In the genomic region with DNA sequence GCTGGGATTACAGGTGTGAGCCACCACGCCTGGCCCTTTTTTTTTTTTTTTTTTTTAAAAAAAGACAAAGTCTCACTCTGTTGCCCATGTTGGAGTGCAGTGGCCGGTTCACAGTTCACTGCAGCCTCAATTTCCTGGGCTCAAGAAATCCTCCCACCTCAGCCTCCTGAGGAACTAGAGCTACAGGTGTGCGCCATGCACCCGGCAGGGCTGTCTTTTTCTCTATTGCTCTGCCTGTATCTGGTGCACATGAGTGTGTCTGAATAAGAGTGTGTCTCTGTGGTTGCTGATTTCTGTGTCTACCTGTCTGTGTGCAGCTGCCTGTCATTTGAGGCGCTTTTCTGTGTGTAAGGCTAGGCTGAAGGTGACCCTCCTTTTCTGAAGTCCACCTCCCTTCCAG, we compare ENCODE assay signal across 8 cellular contexts. TPM values are rescaled to one million over a fixed set of nuclear protein-coding genes. Genes with fewer than 3 reads are reported as not detected.
DNase-seq lines count a peak whose midpoint lies in the region; FAIRE-seq and TF ChIP-seq lines count a peak whose summit lies in the region.

No MANE protein-coding gene starts in this region.

- H4K20me1 ChIP-seq in OCI-LY7 (ENCODE audit: insufficient read depth, low read length) = peaks cover 7% of the 10 kb centered on the region; the same call in 1 of the 2 replicates

- CTCF ChIA-PET in OCI-LY7 (lab: Charles Lee; ENCODE audit: unreplicated experiment) = no interaction called here

- peaks cover 9% of the 10 kb centered on the region for H3K36me3 ChIP-seq in OCI-LY7 (ENCODE audit: insufficient read depth, low read length)
- H3K36me3 ChIP-seq in esophagus squamous epithelium = peaks cover 0 to 18% (median 3%) of the 10 kb centered on the region in 3 donors
- H3K36me3 ChIP-seq in small intestine (ENCODE audit: control insufficient read depth in 2 of 2, insufficient read depth in 2 of 2, low read length in 2 of 2) = peaks cover 0 to 2% of the 10 kb centered on the region in 2 donors
- H3K36me3 ChIP-seq in testis (ENCODE audit: low read depth, missing control alignments) = no peaks in the 10 kb centered on the region

- H3K4me2 ChIP-seq in OCI-LY7 (ENCODE audit: low read length) = peak overlapping the region; percentile 69

- 66 to 73% methylated on average over 3 to 5 of the region's 5 CpGs for WGBS in esophagus squamous epithelium, 2 donors
- 46 to 68% (median 66%) methylated on average over 5 of the region's 5 CpGs for WGBS in small intestine, 3 donors
- 53 to 81% methylated on average over 5 of the region's 5 CpGs for WGBS in testis, 2 donors

- no peak for FAIRE-seq in small intestine (lab: Jason Lieb, UNC)

- TF ChIP-seq POLR2A in esophagus squamous epithelium (IDR thresholded peaks at IDR 0.05) (no peak), testis (IDR thresholded peaks at IDR 0.05) (no peak)

- no peaks in the 10 kb centered on the region for H3K9me2 ChIP-seq in OCI-LY7 (ENCODE audit: insufficient read depth, low read length)

- H2AFZ ChIP-seq in OCI-LY7 (ENCODE audit: low read length) = peak overlapping the region; percentile 62; the same call in 1 of the 2 replicates

- BruUV-seq in OCI-LY7 (replicated peaks; lab: Mats Ljungman, UMichigan) = no TSS peak

- peaks cover 25% of the 10 kb centered on the region for H3K79me2 ChIP-seq in OCI-LY7 (ENCODE audit: insufficient read depth, low read depth, low read length)

- DNase-seq in NCI-H2107 treated with DMSO at 0.1 percent for 48 hours (lab: John Stamatoyannopoulos, UW; ENCODE audit: unreplicated experiment) (peak; percentile 68), NCI-H2107 (lab: John Stamatoyannopoulos, UW) (no peak), OCI-LY7 (ENCODE audit: low spot score) (no peak), esophagus squamous epithelium (lab: John Stamatoyannopoulos, UW) (no peak), small intestine (no peak), SKM-1 (lab: John Stamatoyannopoulos, UW; ENCODE audit: unreplicated experiment) (no peak), testis (no peak), DMS153 (lab: John Stamatoyannopoulos, UW) (no peak)

- H3K4me3 ChIP-seq in OCI-LY7 (ENCODE audit: low read depth, low read length, poor library complexity, severe bottlenecking) (peak overlapping the region; percentile 38), esophagus squamous epithelium (no peak overlapping the region), small intestine (ENCODE audit: low read depth in 1 of 2, low read length in 2 of 2) (no peak overlapping the region), testis (no peak overlapping the region)

- TF ChIP-seq CTCF in OCI-LY7 (conservative IDR thresholded peaks at IDR 0.05; ENCODE audit: low read length) (no peak), esophagus squamous epithelium (IDR thresholded peaks at IDR 0.05) (no peak), testis (IDR thresholded peaks at IDR 0.05) (no peak)

- H3K27me3 ChIP-seq in esophagus squamous epithelium (no peaks in the 10 kb centered on the region), small intestine (ENCODE audit: control insufficient read depth in 2 of 2, insufficient read depth in 2 of 2, low read length in 2 of 2) (no peaks in the 10 kb centered on the region), testis (no peaks in the 10 kb centered on the region)

- POLR2A ChIA-PET in OCI-LY7 (lab: Charles Lee) = interaction anchor here (0.6 to 2.7 kb wide), 3 partner anchors 9 to 276 kb away, joined by 3 to 9 read pairs (median 4); partner anchors contain the start of genes NOSIP and PRRG2

- H3K27ac ChIP-seq in OCI-LY7 (ENCODE audit: low read depth, low read length, poor library complexity, severe bottlenecking) (peak overlapping the region; percentile 36), esophagus squamous epithelium (peak overlapping the region; percentile 86 to 97 (median 94)), small intestine (ENCODE audit: low read depth in 1 of 2, low read length in 1 of 2) (peak overlapping the region; percentile 2 to 54), testis (no peak overlapping the region)

- intact Hi-C loops in OCI-LY7 (cut with micrococcal nuclease; ENCODE audit: unreplicated experiment) (no loop called here), esophagus squamous epithelium (cut with DNase I) (no loop called here), testis (cut with DNase I; ENCODE audit: low total_unique reads) (no loop called here)

- H3K9me3 ChIP-seq in OCI-LY7 (ENCODE audit: low read length) (no peaks in the 10 kb centered on the region), esophagus squamous epithelium (no peaks in the 10 kb centered on the region), small intestine (ENCODE audit: control insufficient read depth, low read depth) (no peaks in the 10 kb centered on the region), testis (no peaks in the 10 kb centered on the region)

- H3K4me1 ChIP-seq in OCI-LY7 (ENCODE audit: insufficient read depth, low read length, poor library complexity, severe bottlenecking) (peaks cover 13% of the 10 kb centered on the region), esophagus squamous epithelium (peaks cover 13 to 43% (median 21%) of the 10 kb centered on the region in 3 donors), small intestine (ENCODE audit: control insufficient read depth in 2 of 2, insufficient read depth in 1 of 2, low read depth in 1 of 2, low read length in 1 of 2) (peaks cover 0 to 8% of the 10 kb centered on the region in 2 donors), testis (peaks cover 18% of the 10 kb centered on the region)

RNA-seq across cellular contexts. Expression of gene PRR12, which starts 1.6 kb away (rescaled TPM):
- 5.1 and 6.5 TPM in 2 replicates for total RNA-seq in OCI-LY7 (2014; rRNA removed; shearing (Covaris generic))
- 32.8 and 40.0 TPM in 2 replicates for total RNA-seq in OCI-LY7 (2022)
- total RNA-seq in esophagus squamous epithelium = 10 to 100 TPM in 1 of 4 donors, 1 to 10 TPM in 3; 4.5 to 11.9 (median 7.7) TPM
- polyA plus RNA-seq in small intestine = 10 to 100 TPM in 1 of 3 donors, 1 to 10 TPM in 2; 2.4 to 11.4 (median 4.5) TPM
- total RNA-seq in testis = 10 to 100 TPM; 32.8 to 33.1 TPM
- 15.7 TPM for polyA plus RNA-seq in testis (ENCODE audit: insufficient read depth, low read depth, low replicate concordance)

RNA-seq across cellular contexts. Expression of gene PRRG2, which starts 8.3 kb away (rescaled TPM):
- total RNA-seq in OCI-LY7 (2014; rRNA removed; shearing (Covaris generic)) = 2.7 and 4.7 TPM in 2 replicates
- 2.4 TPM in 2 replicates for total RNA-seq in OCI-LY7 (2022)
- 10 to 100 TPM in 1 of 4 donors, 1 to 10 TPM in 3; 7.7 to 19.8 (median 8.8) TPM for total RNA-seq in esophagus squamous epithelium
- polyA plus RNA-seq in small intestine = 10 to 100 TPM; 14.2 to 23.7 (median 21.3) TPM
- 1 to 10 TPM in 1 of 2 donors, under 1 TPM in 1; 0.71 to 1.9 TPM for total RNA-seq in testis
- 3.0 TPM for polyA plus RNA-seq in testis (ENCODE audit: insufficient read depth, low read depth, low replicate concordance)

RNA-seq across cellular contexts. Expression of gene NOSIP, which starts 9.0 kb away (rescaled TPM):
- 74.7 and 84.0 TPM in 2 replicates for total RNA-seq in OCI-LY7 (2014; rRNA removed; shearing (Covaris generic))
- 35.1 and 42.7 TPM in 2 replicates for total RNA-seq in OCI-LY7 (2022)
- total RNA-seq in esophagus squamous epithelium = 10 to 100 TPM; 37.8 to 50.7 (median 40.2) TPM
- polyA plus RNA-seq in small intestine = 100 to 1,000 TPM; 102 to 181 (median 167) TPM
- 100 to 1,000 TPM; 145 to 151 TPM for total RNA-seq in testis
- polyA plus RNA-seq in testis (ENCODE audit: insufficient read depth, low read depth, low replicate concordance) = 241 TPM

RNA-seq across cellular contexts. Expression of gene RRAS, which starts 50.6 kb away (rescaled TPM):
- total RNA-seq in OCI-LY7 (2014; rRNA removed; shearing (Covaris generic)) = 3.4 and 4.7 TPM in 2 replicates
- total RNA-seq in OCI-LY7 (2022) (5.4 and 5.5 TPM in 2 replicates), esophagus squamous epithelium (10 to 100 TPM in 3 of 4 donors, 1 to 10 TPM in 1; 6.3 to 40.8 (median 12.8) TPM), testis (10 to 100 TPM; 39.3 to 41.5 TPM)
- polyA plus RNA-seq in small intestine (100 to 1,000 TPM in 2 of 3 donors, 10 to 100 TPM in 1; 66.4 to 105 (median 105) TPM), testis (ENCODE audit: insufficient read depth, low read depth, low replicate concordance) (69.2 TPM)

RNA-seq across cellular contexts. Expression of gene SCAF1, which starts 52.6 kb away (rescaled TPM):
- total RNA-seq in OCI-LY7 (2014; rRNA removed; shearing (Covaris generic)) = 12.4 and 15.0 TPM in 2 replicates
- total RNA-seq in OCI-LY7 (2022) (43.4 and 44.0 TPM in 2 replicates), esophagus squamous epithelium (10 to 100 TPM; 11.0 to 24.8 (median 15.2) TPM), testis (10 to 100 TPM; 70.8 to 78.1 TPM)
- polyA plus RNA-seq in small intestine (10 to 100 TPM; 10.5 to 21.4 (median 18.1) TPM), testis (ENCODE audit: insufficient read depth, low read depth, low replicate concordance) (51.4 TPM)

Comparison
In these comparisons a context has a peak if more than half of its experiments do, and no peak if none do; other contexts are left out.
1. H3K27ac ChIP-seq: peak in OCI-LY7 (single experiment), esophagus squamous epithelium (4 of 4) and small intestine (2 of 2); none in testis (0 of 2).